1 cellular context compared by ENCODE assay signal in the genomic region with DNA sequence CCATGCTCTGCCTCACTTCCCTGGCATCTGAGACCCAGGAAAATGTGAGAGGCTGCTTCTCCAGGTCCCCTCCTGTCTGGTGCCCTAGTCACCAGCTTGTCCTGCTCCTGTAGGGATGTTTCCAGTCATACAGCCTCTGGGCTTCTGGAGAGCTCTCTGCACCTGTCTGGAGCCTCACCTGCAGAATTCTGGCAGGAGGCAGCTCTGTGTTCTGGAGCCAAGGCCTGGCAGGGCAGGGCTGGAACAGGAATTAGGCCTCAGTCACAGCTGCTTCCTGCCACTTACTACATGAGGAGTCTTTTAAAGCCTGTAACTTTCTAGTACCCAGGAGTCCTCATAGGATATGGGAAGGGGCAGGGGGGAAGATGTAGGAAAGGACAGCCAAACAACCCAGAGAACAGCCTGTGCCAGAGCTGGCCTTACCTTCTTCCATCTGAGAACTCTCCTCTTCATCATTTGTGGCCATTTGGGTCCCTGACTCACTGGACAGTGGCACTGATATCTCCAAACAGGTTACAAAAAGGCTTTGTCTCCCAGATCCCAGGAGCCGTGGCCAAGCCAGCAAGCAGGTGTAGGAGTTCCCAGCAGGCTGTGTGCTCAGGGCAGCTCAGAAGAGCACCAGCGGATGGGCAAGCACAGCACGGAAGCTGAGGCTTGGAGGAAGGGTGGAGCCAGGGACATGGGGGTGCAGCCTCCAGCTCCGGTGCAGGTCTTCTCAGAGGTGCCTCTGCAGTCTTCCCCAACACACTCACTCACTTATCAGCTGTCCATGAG.
TF ChIP-seq lines count a peak whose summit lies in the region.

No MANE protein-coding gene starts in this region.

TF ChIP-seq in WTC11, 78 proteins besides CTCF, POLR2A, EP300 and RAD21:
- TF ChIP-seq ATF1 (CRISPR knock-in tag; IDR thresholded peaks at IDR 0.05) (no peak), SP1 (CRISPR knock-in tag; conservative IDR thresholded peaks at IDR 0.05) (no peak)
- TF ChIP-seq, protein P1, sequence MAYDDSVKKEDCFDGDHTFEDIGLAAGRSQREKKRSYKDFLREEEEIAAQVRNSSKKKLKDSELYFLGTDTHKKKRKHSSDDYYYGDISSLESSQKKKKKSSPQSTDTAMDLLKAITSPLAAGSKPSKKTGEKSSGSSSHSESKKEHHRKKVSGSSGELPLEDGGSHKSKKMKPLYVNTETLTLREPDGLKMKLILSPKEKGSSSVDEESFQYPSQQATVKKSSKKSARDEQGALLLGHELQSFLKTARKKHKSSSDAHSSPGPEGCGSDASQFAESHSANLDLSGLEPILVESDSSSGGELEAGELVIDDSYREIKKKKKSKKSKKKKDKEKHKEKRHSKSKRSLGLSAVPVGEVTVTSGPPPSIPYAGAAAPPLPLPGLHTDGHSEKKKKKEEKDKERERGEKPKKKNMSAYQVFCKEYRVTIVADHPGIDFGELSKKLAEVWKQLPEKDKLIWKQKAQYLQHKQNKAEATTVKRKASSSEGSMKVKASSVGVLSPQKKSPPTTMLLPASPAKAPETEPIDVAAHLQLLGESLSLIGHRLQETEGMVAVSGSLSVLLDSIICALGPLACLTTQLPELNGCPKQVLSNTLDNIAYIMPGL (CRISPR knock-in tag; IDR thresholded peaks at IDR 0.05), result no peak
